ENCODE assay signal across 1 cellular context in genomic region chr19:45681391-45682015, GRCh38.
TF ChIP-seq lines count a peak whose summit lies in the region.

No MANE protein-coding gene starts in this region.

TF ChIP-seq in HEK293, 187 proteins besides CTCF, POLR2A, EP300 and RAD21 (continued from another document):
- TF ChIP-seq ZBTB11 (tag by site-specific recombination; conservative IDR thresholded peaks at IDR 0.05; ENCODE audit: low read depth), result 0 out of 2 replicates have a peak, but pooled peaks have one; percentile 14
- TF ChIP-seq, protein P1, sequence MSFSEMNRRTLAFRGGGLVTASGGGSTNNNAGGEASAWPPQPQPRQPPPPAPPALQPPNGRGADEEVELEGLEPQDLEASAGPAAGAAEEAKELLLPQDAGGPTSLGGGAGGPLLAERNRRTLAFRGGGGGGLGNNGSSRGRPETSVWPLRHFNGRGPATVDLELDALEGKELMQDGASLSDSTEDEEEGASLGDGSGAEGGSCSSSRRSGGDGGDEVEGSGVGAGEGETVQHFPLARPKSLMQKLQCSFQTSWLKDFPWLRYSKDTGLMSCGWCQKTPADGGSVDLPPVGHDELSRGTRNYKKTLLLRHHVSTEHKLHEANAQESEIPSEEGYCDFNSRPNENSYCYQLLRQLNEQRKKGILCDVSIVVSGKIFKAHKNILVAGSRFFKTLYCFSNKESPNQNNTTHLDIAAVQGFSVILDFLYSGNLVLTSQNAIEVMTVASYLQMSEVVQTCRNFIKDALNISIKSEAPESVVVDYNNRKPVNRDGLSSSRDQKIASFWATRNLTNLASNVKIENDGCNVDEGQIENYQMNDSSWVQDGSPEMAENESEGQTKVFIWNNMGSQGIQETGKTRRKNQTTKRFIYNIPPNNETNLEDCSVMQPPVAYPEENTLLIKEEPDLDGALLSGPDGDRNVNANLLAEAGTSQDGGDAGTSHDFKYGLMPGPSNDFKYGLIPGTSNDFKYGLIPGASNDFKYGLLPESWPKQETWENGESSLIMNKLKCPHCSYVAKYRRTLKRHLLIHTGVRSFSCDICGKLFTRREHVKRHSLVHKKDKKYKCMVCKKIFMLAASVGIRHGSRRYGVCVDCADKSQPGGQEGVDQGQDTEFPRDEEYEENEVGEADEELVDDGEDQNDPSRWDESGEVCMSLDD (tag by site-specific recombination; IDR thresholded peaks at IDR 0.05), result peak; percentile 41; the same call in 1 of the 2 replicates
